23 cellular contexts compared by ENCODE assay signal in the genomic region with DNA sequence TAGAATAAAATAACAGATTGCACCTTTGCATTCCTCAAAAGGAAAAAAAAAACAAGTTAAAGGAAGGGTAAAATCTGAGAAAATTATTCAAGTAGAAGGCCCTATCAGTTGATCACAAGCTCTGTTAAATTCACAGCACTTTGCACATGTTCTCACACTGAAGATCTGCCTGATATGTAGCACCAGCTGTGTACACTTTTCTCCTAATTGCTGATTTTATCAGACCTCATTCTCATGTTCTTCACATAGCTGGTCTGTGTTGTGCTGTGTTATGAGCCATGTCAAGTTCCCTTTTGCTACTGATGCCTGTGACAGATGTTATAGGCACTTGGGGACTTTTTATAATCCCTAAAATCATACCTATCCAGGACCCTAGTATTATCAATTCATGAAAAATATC.
"Had no signal": no experiment of that assay in that cellular context is flagged by ENCODE, and none has a peak within 500 bp of the region (broad histone marks: within the 10 kb centered on the region; RNA-seq: fewer than 3 reads in every experiment).

No MANE protein-coding gene starts in this region.

- H3K27ac ChIP-seq: gastroesophageal sphincter, hepatocyte, stomach, thyroid gland, upper lobe of left lung had no signal

- DNase-seq: activated CD4-positive, alpha-beta memory T cell treated with anti-CD3 and anti-CD28 coated beads, Interleukin-2, amount 10 ng/mL, durations not matched to agents 7 days and 5 days; activated CD4-positive, alpha-beta T cell treated with anti-CD3 and anti-CD28 coated beads, Interleukin-2, amount 10 ng/mL, durations not matched to agents 24 days and 14 days; activated CD4-positive, CD25-positive, alpha-beta regulatory T cell treated with anti-CD3 and anti-CD28 coated beads, Interleukin-2, amount 50 U/mL, for 72 hours; activated CD8-positive, alpha-beta memory T cell treated with anti-CD3 and anti-CD28 coated beads, Interleukin-2, amount 50 U/mL, for 48 hours; activated gamma-delta T cell; activated naive CD4-positive, alpha-beta T cell treated with anti-CD3 and anti-CD28 coated beads, Interleukin-2, amount 10 ng/mL, durations not matched to agents 7 days and 5 days; activated T-cell treated with anti-CD3 and anti-CD28 coated beads, Interleukin-2, amount 50 U/mL, for 24 hours; amygdala; central memory CD4-positive, alpha-beta T cell; islet precursor cell; left ventricle myocardium superior; mucosa of descending colon; posterior cingulate gyrus; right cardiac atrium; stimulated activated CD4-positive, alpha-beta T cell treated with anti-CD3 and anti-CD28 coated beads, Interleukin-15, amount 100 ng/mL, for 24 hours; stimulated activated CD4-positive, alpha-beta T cell treated with anti-CD3 and anti-CD28 coated beads, Interleukin-2, amount 100 ng/mL, for 24 hours; stimulated activated naive B cell treated with anti-CD40 and anti-IgM and Interleukin-4, amounts not matched to agents 10 μg/mL and 1 μg/mL and 100 μg/mL, for 72 hours; stomach; thyroid gland; upper lobe of left lung had no signal

- H3K4me3 ChIP-seq: gastroesophageal sphincter, hepatocyte, mucosa of descending colon, stomach, thyroid gland, upper lobe of left lung had no signal

- ATAC-seq: gastroesophageal sphincter; left ventricle myocardium superior; mucosa of descending colon; natural killer cell treated with Interleukin-12 subunit alpha and Interleukin-12 subunit beta and Interleukin-15 and Interleukin-18, amount 100 ng/mL, for 72 hours; right cardiac atrium; stimulated activated naive B cell treated with anti-CD40 and anti-IgM and Interleukin-4, amounts not matched to agents 10 μg/mL and 1 μg/mL and 100 μg/mL, for 72 hours had no signal

- H3K4me1 ChIP-seq: gastroesophageal sphincter, stomach, thyroid gland, upper lobe of left lung had no signal

- H3K27me3 ChIP-seq: gastroesophageal sphincter, hepatocyte, stomach, thyroid gland, upper lobe of left lung had no signal

- H3K36me3 ChIP-seq: gastroesophageal sphincter, stomach, thyroid gland, upper lobe of left lung had no signal

- H3K9me3 ChIP-seq: gastroesophageal sphincter, mucosa of descending colon, stomach, thyroid gland, upper lobe of left lung had no signal

- H2AFZ ChIP-seq: hepatocyte had no signal

- H3K79me2 ChIP-seq: hepatocyte had no signal

- H3K4me2 ChIP-seq: hepatocyte had no signal
